Comparison of ENCODE assay signal across 31 cellular contexts in the genomic region with DNA sequence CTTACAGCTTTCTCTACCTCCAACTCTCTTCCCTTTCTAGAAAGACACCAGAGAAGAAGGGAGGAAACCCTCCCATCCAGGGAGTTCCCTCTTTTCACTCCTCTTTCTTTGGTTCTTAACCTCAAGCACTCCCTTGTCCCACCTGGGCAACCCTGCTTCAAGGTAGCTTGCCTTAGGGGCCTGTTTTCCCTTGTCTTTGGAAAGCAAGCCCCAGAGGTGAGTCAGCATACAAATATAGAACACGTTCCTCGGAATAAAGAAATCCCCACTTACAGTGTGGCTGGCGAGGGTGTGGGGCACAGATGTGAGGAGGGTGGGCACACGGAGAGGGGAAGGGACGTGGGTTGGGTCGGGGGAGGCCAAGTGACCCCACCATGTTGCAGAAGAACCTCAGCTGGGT. TPM values are rescaled to one million over a fixed set of nuclear protein-coding genes. Genes with fewer than 3 reads are reported as not detected.
DNase-seq lines count a peak whose midpoint lies in the region; ATAC-seq and TF ChIP-seq lines count a peak whose summit lies in the region.
"Had no signal": no experiment of that assay in that cellular context is flagged by ENCODE, and none has a peak within 500 bp of the region (broad histone marks: within the 10 kb centered on the region; RNA-seq: fewer than 3 reads in every experiment).

No MANE protein-coding gene starts in this region.

- in situ Hi-C loops in gastrocnemius medialis (cut with MboI; ENCODE audit: low sequenced_read_pairs in 4 of 4) = no loop called here

- CTCF ChIA-PET in activated naive CD4-positive, alpha-beta T cell treated with anti-CD3 and anti-CD28 coated beads, Interleukin-2, amount 10 ng/mL, durations not matched to agents 7 days and 5 days (lab: Charles Lee) = no interaction called here

- peaks cover 10% of the 10 kb centered on the region for H3K27me3 Mint-ChIP-seq in activated naive CD4-positive, alpha-beta T cell treated with anti-CD3 and anti-CD28 coated beads, Interleukin-2, amount 10 ng/mL, durations not matched to agents 7 days and 5 days
- H3K27me3 Mint-ChIP-seq: stimulated activated naive CD8-positive, alpha-beta T cell treated with anti-CD3 and anti-CD28 coated beads, Interleukin-15, Interleukin-2, amounts not matched to agents 100 ng/mL and 50 ng/mL, for 24 hours had no signal

- H3K27ac Mint-ChIP-seq in activated naive CD4-positive, alpha-beta T cell treated with anti-CD3 and anti-CD28 coated beads, Interleukin-2, amount 10 ng/mL, durations not matched to agents 7 days and 5 days = peak overlapping the region; percentile 55
- H3K27ac Mint-ChIP-seq: activated T-cell treated with anti-CD3 and anti-CD28 coated beads, Interleukin-2, amount 50 U/mL, for 24 hours; stimulated activated naive CD8-positive, alpha-beta T cell treated with anti-CD3 and anti-CD28 coated beads, Interleukin-15, Interleukin-2, amounts not matched to agents 100 ng/mL and 50 ng/mL, for 24 hours had no signal

- H3K4me3 ChIP-seq in SJSA1 (no peak overlapping the region), esophagus squamous epithelium (no peak overlapping the region), gastrocnemius medialis (no peak overlapping the region)
- H3K4me3 ChIP-seq: adrenal gland, SK-N-MC, thyroid gland had no signal

- TF ChIP-seq CTCF in esophagus squamous epithelium (IDR thresholded peaks at IDR 0.05) (no peak), gastrocnemius medialis (IDR thresholded peaks at IDR 0.05 in 4 of 5, conservative IDR thresholded peaks at IDR 0.05 in 1 of 5) (no peak)

- TF ChIP-seq POLR2A in esophagus squamous epithelium (IDR thresholded peaks at IDR 0.05) = no peak
- TF ChIP-seq POLR2A in gastrocnemius medialis (IDR thresholded peaks at IDR 0.05) = no peak

- H3K36me3 ChIP-seq in SJSA1 (no peaks in the 10 kb centered on the region), esophagus squamous epithelium (no peaks in the 10 kb centered on the region), gastrocnemius medialis (no peaks in the 10 kb centered on the region)
- H3K36me3 ChIP-seq: adrenal gland, thyroid gland had no signal

- intact Hi-C loops in esophagus squamous epithelium (cut with DNase I) (no loop called here), gastrocnemius medialis (cut with DNase I; ENCODE audit: low total_unique reads) (loop anchor here (10.0 kb wide), 1 partner anchor 423 kb away; a partner anchor contains a TSS)

- no peaks in the 10 kb centered on the region for H3K4me1 Mint-ChIP-seq in activated naive CD4-positive, alpha-beta T cell treated with anti-CD3 and anti-CD28 coated beads, Interleukin-2, amount 10 ng/mL, durations not matched to agents 7 days and 5 days

- H3K9me3 Mint-ChIP-seq in activated naive CD4-positive, alpha-beta T cell treated with anti-CD3 and anti-CD28 coated beads, Interleukin-2, amount 10 ng/mL, durations not matched to agents 7 days and 5 days = no peaks in the 10 kb centered on the region
- H3K9me3 Mint-ChIP-seq: activated T-cell treated with anti-CD3 and anti-CD28 coated beads, Interleukin-2, amount 50 U/mL, for 24 hours; CD4-positive, CD25-positive, alpha-beta regulatory T cell; stimulated activated naive CD8-positive, alpha-beta T cell treated with anti-CD3 and anti-CD28 coated beads, Interleukin-15, Interleukin-2, amounts not matched to agents 100 ng/mL and 50 ng/mL, for 24 hours had no signal

- H3K36me3 Mint-ChIP-seq in activated naive CD4-positive, alpha-beta T cell treated with anti-CD3 and anti-CD28 coated beads, Interleukin-2, amount 10 ng/mL, durations not matched to agents 7 days and 5 days = no peaks in the 10 kb centered on the region
- H3K36me3 Mint-ChIP-seq: CD4-positive, CD25-positive, alpha-beta regulatory T cell had no signal

- H3K9me3 ChIP-seq in SJSA1 (replicated peaks) (no peaks in the 10 kb centered on the region), esophagus squamous epithelium (no peaks in the 10 kb centered on the region), gastrocnemius medialis (no peaks in the 10 kb centered on the region)
- H3K9me3 ChIP-seq: adrenal gland, thyroid gland had no signal

- peak; percentile 87 to 89 for ATAC-seq in gastrocnemius medialis
- no peak for ATAC-seq in HG03439 (IDR thresholded peaks at IDR 0.05; ENCODE audit: unreplicated experiment)
- no peak for ATAC-seq in HG02885 (IDR thresholded peaks at IDR 0.05; ENCODE audit: poor library complexity, unreplicated experiment)
- ATAC-seq: HepG2 had no signal

- H3K27ac ChIP-seq in SJSA1 (peak overlapping the region; percentile 78), esophagus squamous epithelium (peak overlapping the region in 3 of 4 donors; percentile 25 to 57 (median 45)), gastrocnemius medialis (peak overlapping the region in 1 of 4 donors; percentile 6)
- H3K27ac ChIP-seq: HL-60, SK-N-MC, thyroid gland had no signal

- H3K27me3 ChIP-seq in SJSA1 (replicated peaks) (no peaks in the 10 kb centered on the region), esophagus squamous epithelium (peaks cover 0 to 11% (median 0%) of the 10 kb centered on the region in 4 donors), gastrocnemius medialis (no peaks in the 10 kb centered on the region)
- H3K27me3 ChIP-seq: adrenal gland, thyroid gland had no signal

- no peak overlapping the region for H3K4me3 Mint-ChIP-seq in activated naive CD4-positive, alpha-beta T cell treated with anti-CD3 and anti-CD28 coated beads, Interleukin-2, amount 10 ng/mL, durations not matched to agents 7 days and 5 days
- H3K4me3 Mint-ChIP-seq: activated T-cell treated with anti-CD3 and anti-CD28 coated beads, Interleukin-2, amount 50 U/mL, for 24 hours; CD4-positive, CD25-positive, alpha-beta regulatory T cell; stimulated activated naive CD8-positive, alpha-beta T cell treated with anti-CD3 and anti-CD28 coated beads, Interleukin-15, Interleukin-2, amounts not matched to agents 100 ng/mL and 50 ng/mL, for 24 hours had no signal

- H3K4me1 ChIP-seq in SJSA1 (replicated peaks) (peaks cover 66% of the 10 kb centered on the region), esophagus squamous epithelium (peaks cover 0 to 27% (median 6%) of the 10 kb centered on the region in 3 donors), gastrocnemius medialis (peaks cover 0 to 10% of the 10 kb centered on the region in 2 donors)

- DNase-seq in activated naive CD4-positive, alpha-beta T cell treated with anti-CD3 and anti-CD28 coated beads, Interleukin-2, amount 10 ng/mL, durations not matched to agents 7 days and 5 days = no peak
- DNase-seq in activated naive CD4-positive, alpha-beta T cell (lab: John Stamatoyannopoulos, UW) = no peak
- DNase-seq in SJSA1 (ENCODE audit: low read depth in 1 of 2, low spot score in 2 of 2) = peak; percentile 41 to 44
- DNase-seq in esophagus squamous epithelium (lab: John Stamatoyannopoulos, UW) = no peak
- DNase-seq in gastrocnemius medialis = no peak
- no peak for DNase-seq in stimulated activated CD4-positive, alpha-beta T cell treated with anti-CD3 and anti-CD28 coated beads, Interleukin-15, amount 100 ng/mL, for 24 hours
- DNase-seq: activated CD4-positive, alpha-beta T cell treated with anti-CD3 and anti-CD28 coated beads for 4 hours; activated CD8-positive, alpha-beta memory T cell treated with anti-CD3 and anti-CD28 coated beads for 24 hours; activated gamma-delta T cell; activated T-cell treated with anti-CD3 and anti-CD28 coated beads, Interleukin-2, amount 50 U/mL, for 24 hours; adrenal gland; caudate nucleus; CD4-positive, CD25-positive, alpha-beta regulatory T cell; glutamatergic neuron; Kasumi-1; left cardiac atrium; mesendoderm; NCI-H1436 treated with DMSO at 0.1 percent for 48 hours; NCI-H446; NCI-H774; T-helper 2 cell; thyroid gland had no signal

- WGBS in esophagus squamous epithelium, 2 donors = 10 to 31% methylated on average over 6 of the region's 6 CpGs

RNA-seq across cellular contexts. Expression of a gene that starts 26.1 kb away (rescaled TPM):
- not detected in 2 replicates for total RNA-seq in SJSA1 (2014; rRNA removed; shearing (Covaris generic))
- not detected for total RNA-seq in esophagus squamous epithelium
- not detected for total RNA-seq in gastrocnemius medialis
- total RNA-seq: A172; CD4-positive, CD25-positive, alpha-beta regulatory T cell; dermis microvascular lymphatic vessel endothelial cell; endothelial cell of umbilical vein; HepG2; left cardiac atrium had no signal

RNA-seq across cellular contexts. Expression of a gene that starts 37.6 kb away (rescaled TPM):
- 2.0 and 7.8 TPM in 2 replicates for total RNA-seq in SJSA1 (2014; rRNA removed; shearing (Covaris generic))
- total RNA-seq in esophagus squamous epithelium (10 to 100 TPM in 1 of 4 donors, 1 to 10 TPM in 1, under 1 TPM in 2; 0.49 to 11.9 (median 4.0) TPM), gastrocnemius medialis (1 to 10 TPM in 3 of 4 donors, under 1 TPM in 1; 0.90 to 8.7 (median 3.6) TPM)

Comparison
In these comparisons a context has a peak if more than half of its experiments do, and no peak if none do; other contexts are left out.
1. DNase-seq: peak in SJSA1 (2 of 2); none in activated naive CD4-positive, alpha-beta T cell treated with anti-CD3 and anti-CD28 coated beads, Interleukin-2, amount 10 ng/mL, durations not matched to agents 7 days and 5 days (single experiment), activated naive CD4-positive, alpha-beta T cell (0 of 4), esophagus squamous epithelium (single experiment), gastrocnemius medialis (0 of 2) and stimulated activated CD4-positive, alpha-beta T cell treated with anti-CD3 and anti-CD28 coated beads, Interleukin-15, amount 100 ng/mL, for 24 hours (single experiment).
2. ATAC-seq: peak in gastrocnemius medialis (2 of 2); none in HG03439 (single experiment) and HG02885 (single experiment).